In the genomic region with DNA sequence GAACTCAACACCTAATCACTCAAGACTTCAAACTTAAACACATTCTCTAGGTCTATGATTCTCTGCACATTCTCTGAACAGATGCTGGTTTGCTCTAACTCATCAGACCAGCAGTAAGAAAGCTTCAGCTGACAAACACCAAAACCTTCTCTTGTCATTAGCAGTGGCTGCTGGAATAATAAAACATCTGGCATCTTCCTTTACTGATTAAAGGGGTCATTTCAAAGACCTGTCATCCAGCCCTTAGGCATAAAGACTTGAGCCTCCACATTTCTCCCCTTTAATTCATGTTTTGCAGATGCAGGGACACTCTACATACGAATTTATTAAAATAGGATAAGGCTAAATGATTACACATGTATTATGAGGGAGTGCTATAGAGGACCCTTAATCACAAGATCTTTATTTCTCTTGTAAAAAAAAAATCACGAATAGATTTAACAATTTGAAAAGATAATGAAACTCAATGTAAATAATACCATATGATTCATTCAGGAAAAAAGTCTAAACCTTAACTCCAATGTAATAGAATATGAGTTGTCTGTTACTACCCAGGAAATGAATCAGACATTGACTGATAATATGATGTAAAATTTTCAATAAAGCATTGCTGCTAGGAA, we compare ENCODE assay signal across 20 cellular contexts.
DNase-seq lines count a peak whose midpoint lies in the region; ATAC-seq and TF ChIP-seq lines count a peak whose summit lies in the region.
"Had no signal": no experiment of that assay in that cellular context is flagged by ENCODE, and none has a peak within 500 bp of the region (broad histone marks: within the 10 kb centered on the region; RNA-seq: fewer than 3 reads in every experiment).

No MANE protein-coding gene starts in this region.

- peak; percentile 84 for ATAC-seq in RWPE2 (ENCODE audit: low read depth)
- ATAC-seq in Right ventricle myocardium superior (ENCODE audit: poor library complexity), result no peak
- ATAC-seq in GM18520 (IDR thresholded peaks at IDR 0.05; ENCODE audit: unreplicated experiment), result no peak
- ATAC-seq: CD8-positive, alpha-beta T cell; heart right ventricle; stimulated activated effector memory CD8-positive, alpha-beta T cell treated with anti-CD3 and anti-CD28 coated beads, Interleukin-12 subunit alpha, Interleukin-12 subunit beta, amount 100 ng/mL, for 72 hours had no signal

- peak overlapping the region; percentile 96 for H3K27ac ChIP-seq in RWPE2 (ENCODE audit: poor library complexity, severe bottlenecking)
- H3K27ac ChIP-seq: 22Rv1, heart right ventricle, SK-N-MC, tibial nerve had no signal

- H3K27me3 ChIP-seq in RWPE2 (ENCODE audit: insufficient read depth, poor library complexity, severe bottlenecking), result no peaks in the 10 kb centered on the region
- no peaks in the 10 kb centered on the region for H3K27me3 ChIP-seq in skeletal muscle satellite cell (ENCODE audit: control insufficient read depth, insufficient read depth, low read length)
- H3K27me3 ChIP-seq: heart right ventricle, tibial nerve had no signal

- peak; percentile 6 for DNase-seq in DMS 273 (lab: John Stamatoyannopoulos, UW; ENCODE audit: unreplicated experiment)
- DNase-seq in DMS 273 treated with DMSO at 0.1 percent for 48 hours (lab: John Stamatoyannopoulos, UW), result no peak
- no peak for DNase-seq in RWPE2 (ENCODE audit: low spot score)
- DNase-seq in fibroblast of mammary gland (ENCODE audit: low read depth), result peak; percentile 52
- no peak for DNase-seq in Right ventricle myocardium superior
- DNase-seq in middle frontal gyrus (ENCODE audit: extremely low spot score, low spot score), result no peak
- DNase-seq: activated CD4-positive, alpha-beta T cell treated with anti-CD3 and anti-CD28 coated beads, Interleukin-2, amount 50 U/mL, for 4 hours; activated naive CD8-positive, alpha-beta T cell treated with anti-CD3 and anti-CD28 coated beads for 36 hours; activated T-cell treated with anti-CD3 and anti-CD28 coated beads, Interleukin-2, amount 50 U/mL, for 48 hours; CD8-positive, alpha-beta T cell; heart right ventricle; kidney; NCI-H1694 treated with DMSO at 0.1 percent for 48 hours; NCI-H446 treated with DMSO at 0.1 percent for 48 hours had no signal

- H3K4me2 ChIP-seq in skeletal muscle satellite cell (ENCODE audit: low read length), result peak overlapping the region; percentile 78

- H3K4me3 ChIP-seq in RWPE2 (ENCODE audit: severe bottlenecking) (no peak overlapping the region), fibroblast of mammary gland (ENCODE audit: control insufficient read depth, low read depth, low read length) (no peak overlapping the region), skeletal muscle satellite cell (ENCODE audit: low read length) (peak overlapping the region; percentile 42)
- H3K4me3 ChIP-seq: heart right ventricle, SK-N-MC, tibial nerve had no signal

- intact Hi-C loops in Right ventricle myocardium superior (cut with DNase I), result no loop called here

- H3K9me3 ChIP-seq in RWPE2 (ENCODE audit: severe bottlenecking) (no peaks in the 10 kb centered on the region), skeletal muscle satellite cell (replicated peaks; ENCODE audit: low read length) (no peaks in the 10 kb centered on the region)
- H3K9me3 ChIP-seq: heart right ventricle, tibial nerve had no signal

- H3K9ac ChIP-seq in skeletal muscle satellite cell (ENCODE audit: low read depth, low read length), result peak overlapping the region; percentile 79

- no peaks in the 10 kb centered on the region for H3K36me3 ChIP-seq in RWPE2 (ENCODE audit: low read depth)
- H3K36me3 ChIP-seq in skeletal muscle satellite cell (ENCODE audit: insufficient read depth, low read length), result no peaks in the 10 kb centered on the region
- H3K36me3 ChIP-seq: heart right ventricle, tibial nerve had no signal

- H3K4me1 ChIP-seq in RWPE2 (ENCODE audit: insufficient read depth, poor library complexity, severe bottlenecking) (peaks cover 57% of the 10 kb centered on the region), skeletal muscle satellite cell (ENCODE audit: control insufficient read depth, insufficient read depth, low read length) (peaks cover 68% of the 10 kb centered on the region)
- H3K4me1 ChIP-seq: heart right ventricle, tibial nerve had no signal

- TF ChIP-seq CTCF in RWPE2 (IDR thresholded peaks at IDR 0.05; ENCODE audit: poor library complexity, severe bottlenecking), result no peak
- TF ChIP-seq CTCF in fibroblast of mammary gland (conservative IDR thresholded peaks at IDR 0.05; ENCODE audit: control insufficient read depth, insufficient read depth, low read depth, low read length), result no peak

Comparison
In these comparisons a context has a peak if more than half of its experiments do, and no peak if none do; other contexts are left out.
1. DNase-seq: peak in DMS 273 (single experiment) and fibroblast of mammary gland (single experiment); none in DMS 273 treated with DMSO at 0.1 percent for 48 hours (single experiment), RWPE2 (single experiment), Right ventricle myocardium superior (single experiment) and middle frontal gyrus (single experiment).